In genomic region chr2:198059800-198060199, GRCh38 we compare ENCODE assay signal across 23 cellular contexts.
"Had no signal": no experiment of that assay in that cellular context is flagged by ENCODE, and none has a peak within 500 bp of the region (broad histone marks: within the 10 kb centered on the region; RNA-seq: fewer than 3 reads in every experiment).

No MANE protein-coding gene starts in this region.

- ATAC-seq: effector memory CD8-positive, alpha-beta T cell; left colon; natural killer cell; pancreas; stimulated activated effector memory CD8-positive, alpha-beta T cell treated with anti-CD3 and anti-CD28 coated beads, Interleukin-12 subunit alpha, Interleukin-12 subunit beta, amount 100 ng/mL, for 72 hours had no signal

- H3K4me1 ChIP-seq: esophagus squamous epithelium, thyroid gland had no signal

- H3K9me3 ChIP-seq: esophagus squamous epithelium, neutrophil, pancreas, sigmoid colon, stomach, thyroid gland had no signal

- H3K36me3 Mint-ChIP-seq: memory B cell; natural killer cell; stimulated activated effector memory CD8-positive, alpha-beta T cell treated with anti-CD3 and anti-CD28 coated beads, Interleukin-12 subunit alpha, Interleukin-12 subunit beta, amount 100 ng/mL, for 72 hours; type B pancreatic cell had no signal

- H3K4me3 ChIP-seq: esophagus squamous epithelium, lung, pancreas, sigmoid colon, stomach, thyroid gland had no signal

- H3K4me1 Mint-ChIP-seq: memory B cell; natural killer cell; stimulated activated effector memory CD8-positive, alpha-beta T cell treated with anti-CD3 and anti-CD28 coated beads, Interleukin-12 subunit alpha, Interleukin-12 subunit beta, amount 100 ng/mL, for 72 hours had no signal

- H3K27ac Mint-ChIP-seq: effector memory CD8-positive, alpha-beta T cell; memory B cell; natural killer cell; stimulated activated effector memory CD8-positive, alpha-beta T cell treated with anti-CD3 and anti-CD28 coated beads, Interleukin-12 subunit alpha, Interleukin-12 subunit beta, amount 100 ng/mL, for 72 hours; type B pancreatic cell had no signal

- H3K27ac ChIP-seq: esophagus squamous epithelium, neutrophil, pancreas, sigmoid colon, stomach, thyroid gland had no signal

- H3K9me3 Mint-ChIP-seq: effector memory CD8-positive, alpha-beta T cell; memory B cell; stimulated activated effector memory CD8-positive, alpha-beta T cell treated with anti-CD3 and anti-CD28 coated beads, Interleukin-12 subunit alpha, Interleukin-12 subunit beta, amount 100 ng/mL, for 72 hours; type B pancreatic cell had no signal

- FAIRE-seq: endometrium, islet of Langerhans, pancreas had no signal

- H3K27me3 Mint-ChIP-seq: effector memory CD8-positive, alpha-beta T cell; memory B cell had no signal

- H3K36me3 ChIP-seq: esophagus squamous epithelium, neutrophil, pancreas, sigmoid colon, stomach, thyroid gland had no signal

- H3K4me3 Mint-ChIP-seq: effector memory CD8-positive, alpha-beta T cell; memory B cell; natural killer cell; stimulated activated effector memory CD8-positive, alpha-beta T cell treated with anti-CD3 and anti-CD28 coated beads, Interleukin-12 subunit alpha, Interleukin-12 subunit beta, amount 100 ng/mL, for 72 hours; type B pancreatic cell had no signal

- DNase-seq: cerebellar nuclear complex; cortex of kidney; effector memory CD8-positive, alpha-beta T cell; erythroblast; esophagus squamous epithelium; foreskin melanocyte; glutamatergic neuron; left colon; natural killer cell; pancreas; sigmoid colon; stimulated activated CD4-positive, alpha-beta T cell treated with anti-CD3 and anti-CD28 coated beads, Interleukin-2, amount 100 ng/mL, for 24 hours; stimulated activated CD4-positive, alpha-beta T cell treated with anti-CD3 and anti-CD28 coated beads, Interleukin-4, amount 100 ng/mL, for 24 hours; stimulated activated naive CD4-positive, alpha-beta T cell treated with Interleukin-2 at 50 U/mL for 16 hours; stomach; thyroid gland had no signal

- H3K27me3 ChIP-seq: esophagus squamous epithelium, neutrophil, pancreas, sigmoid colon, stomach, thyroid gland had no signal
